Comparison of ENCODE assay signal across 8 cellular contexts in the genomic region with DNA sequence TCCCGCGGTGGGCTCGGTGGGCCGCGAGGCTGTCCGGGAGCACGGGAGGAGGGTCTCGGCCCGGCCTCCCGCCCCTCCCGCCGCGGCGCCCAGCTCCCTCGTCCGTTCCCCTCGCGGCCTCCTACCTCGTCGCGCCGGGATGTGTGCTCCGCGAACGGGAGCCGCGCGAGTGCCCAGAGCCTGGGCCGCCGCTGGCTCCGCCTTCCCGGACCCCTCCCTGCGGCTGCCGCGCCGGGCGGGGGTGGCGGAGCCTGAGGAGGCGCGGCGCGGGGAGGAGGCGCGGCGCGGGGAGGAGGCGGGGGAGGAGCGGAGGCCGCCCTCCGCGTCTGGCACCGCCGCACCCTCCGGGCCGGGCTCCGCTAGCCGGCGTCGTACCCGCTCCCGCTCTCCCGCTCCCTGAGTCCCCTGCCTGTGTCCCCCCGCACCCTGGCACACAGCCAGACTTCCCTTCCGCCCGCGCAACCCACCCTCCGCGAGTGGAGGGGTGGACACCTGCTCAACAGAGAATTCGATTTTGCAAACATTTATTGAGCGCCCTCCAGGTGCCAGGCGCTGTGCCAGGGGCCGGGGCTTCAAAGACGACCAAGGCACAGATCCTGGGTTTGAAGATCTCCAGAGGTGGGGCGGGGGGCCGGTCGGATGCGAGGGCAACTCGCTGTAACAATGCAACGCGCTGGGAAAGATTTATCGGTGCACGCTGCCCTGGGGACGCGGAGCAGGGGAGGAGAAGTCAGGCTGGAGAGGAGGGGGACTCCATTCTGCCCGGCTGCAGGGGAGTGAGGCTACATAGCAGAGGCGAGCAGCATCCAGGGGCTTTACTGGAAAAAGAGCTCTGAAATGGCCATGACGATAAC. TPM values are rescaled to one million over a fixed set of nuclear protein-coding genes. Genes with fewer than 3 reads are reported as not detected.
A peak's percentile ranks its signal among the peaks of the same experiment; 100 is the strongest.
DNase-seq lines count a peak whose midpoint lies in the region; ATAC-seq and TF ChIP-seq lines count a peak whose summit lies in the region.

A gene with protein sequence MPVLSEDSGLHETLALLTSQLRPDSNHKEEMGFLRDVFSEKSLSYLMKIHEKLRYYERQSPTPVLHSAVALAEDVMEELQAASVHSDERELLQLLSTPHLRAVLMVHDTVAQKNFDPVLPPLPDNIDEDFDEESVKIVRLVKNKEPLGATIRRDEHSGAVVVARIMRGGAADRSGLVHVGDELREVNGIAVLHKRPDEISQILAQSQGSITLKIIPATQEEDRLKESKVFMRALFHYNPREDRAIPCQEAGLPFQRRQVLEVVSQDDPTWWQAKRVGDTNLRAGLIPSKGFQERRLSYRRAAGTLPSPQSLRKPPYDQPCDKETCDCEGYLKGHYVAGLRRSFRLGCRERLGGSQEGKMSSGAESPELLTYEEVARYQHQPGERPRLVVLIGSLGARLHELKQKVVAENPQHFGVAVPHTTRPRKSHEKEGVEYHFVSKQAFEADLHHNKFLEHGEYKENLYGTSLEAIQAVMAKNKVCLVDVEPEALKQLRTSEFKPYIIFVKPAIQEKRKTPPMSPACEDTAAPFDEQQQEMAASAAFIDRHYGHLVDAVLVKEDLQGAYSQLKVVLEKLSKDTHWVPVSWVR (minus strand): TSS at position 171 of the 854 bp plus-strand sequence. CDS start 1,240 bp downstream, outside the sequence.

- H3K9ac ChIP-seq in KMS-11, result peak within 1 kb of the TSS; percentile 56

- DNase-seq in COR-L47 (lab: John Stamatoyannopoulos, UW) (peak; percentile 71), SW480 (ENCODE audit: low spot score) (peak; percentile 66), astrocyte of the hippocampus (ENCODE audit: low read depth, low spot score) (peak; percentile 91), right cardiac atrium (peak; percentile 76 to 93 (median 90)), posterior vena cava (ENCODE audit: low spot score) (peak; percentile 87)

- H3K36me3 ChIP-seq in KMS-11 (ENCODE audit: insufficient read depth), result no peaks in the 10 kb centered on the region

- peak within 1 kb of the TSS; percentile 72 for H3K4me2 ChIP-seq in KMS-11

- H3K27me3 ChIP-seq in KMS-11 (ENCODE audit: insufficient read depth, low read depth) (peaks cover 3% of the 10 kb centered on the region; the same call in 1 of the 2 replicates), right cardiac atrium (ENCODE audit: control insufficient read depth, insufficient read depth) (no peaks in the 10 kb centered on the region)

- no peak for TF ChIP-seq CTCF in KMS-11 (conservative IDR thresholded peaks at IDR 0.05; ENCODE audit: low read depth, low read length)

- WGBS in right cardiac atrium, result 2% methylated on average over 86 of the region's 87 CpGs

- H3K4me1 ChIP-seq in KMS-11 (ENCODE audit: low read depth, poor library complexity, severe bottlenecking) (peaks cover 11% of the 10 kb centered on the region), right cardiac atrium (ENCODE audit: control insufficient read depth, insufficient read depth, low read length) (no peaks in the 10 kb centered on the region)

- no peaks in the 10 kb centered on the region for H4K20me1 ChIP-seq in KMS-11 (ENCODE audit: insufficient read depth)

- H2AFZ ChIP-seq in KMS-11 (ENCODE audit: low read depth), result peak within 1 kb of the TSS; percentile 70

- ATAC-seq in right cardiac atrium, result peak; percentile 88 to 90
- ATAC-seq in GM18867 (IDR thresholded peaks at IDR 0.05; ENCODE audit: unreplicated experiment), result no peak
- no peak for ATAC-seq in HG03520 (IDR thresholded peaks at IDR 0.05; ENCODE audit: unreplicated experiment)

- H3K27ac ChIP-seq in KMS-11, result no peak within 1 kb of the TSS
- H3K27ac ChIP-seq in right cardiac atrium (ENCODE audit: low read length), result peak within 1 kb of the TSS; percentile 63

- peak within 1 kb of the TSS; percentile 39 for H3K4me3 ChIP-seq in KMS-11 (IDR thresholded peaks at IDR 0.05; ENCODE audit: insufficient read depth, low read depth, low read length)
- peak within 1 kb of the TSS; percentile 78 for H3K4me3 ChIP-seq in right cardiac atrium (ENCODE audit: low read length)

- H3K9me3 ChIP-seq in right cardiac atrium (ENCODE audit: control insufficient read depth, low read length), result no peaks in the 10 kb centered on the region

- H3K79me2 ChIP-seq in KMS-11 (ENCODE audit: insufficient read depth, low read depth), result no peaks in the 10 kb centered on the region

- intact Hi-C loops in right cardiac atrium (cut with DNase I), result loop anchor here in 1 of 4 donors (5.0 kb wide), 1 partner anchor 56 kb away; a partner anchor contains a TSS
- intact Hi-C loops in posterior vena cava (cut with DNase I), result loop anchor here in 1 of 2 donors (10.0 kb wide), 1 partner anchor 48 kb away; a partner anchor contains a TSS

RNA-seq across cellular contexts. Expression of the gene that starts here (rescaled TPM):
- total RNA-seq in right cardiac atrium (10 to 100 TPM; 42.1 to 77.4 (median 61.5) TPM), posterior vena cava (10 to 100 TPM in 1 of 2 donors, 1 to 10 TPM in 1; 8.5 to 10.2 TPM)
- 46.1 TPM for polyA plus RNA-seq in right cardiac atrium

Comparison
In these comparisons a context has a peak if more than half of its experiments do, and no peak if none do; other contexts are left out.
1. ATAC-seq: peak in right cardiac atrium (2 of 2); none in GM18867 (single experiment) and HG03520 (single experiment).
2. Peak in every context shown above with its lines, with median percentiles within 50 percentile points of each other: DNase-seq.